ENCODE assay signal across 12 cellular contexts in genomic region chr2:108492364-108492763, GRCh38. TPM values are rescaled to one million over a fixed set of nuclear protein-coding genes. Genes with fewer than 3 reads are reported as not detected.
DNase-seq lines count a peak whose midpoint lies in the region; ATAC-seq, FAIRE-seq and TF ChIP-seq lines count a peak whose summit lies in the region.
"Had no signal": no experiment of that assay in that cellular context is flagged by ENCODE, and none has a peak within 500 bp of the region (broad histone marks: within the 10 kb centered on the region; RNA-seq: fewer than 3 reads in every experiment).

No MANE protein-coding gene starts in this region.

- no peaks in the 10 kb centered on the region for H3K9me1 ChIP-seq in K562 (ENCODE audit: control insufficient read depth, insufficient read depth, low read length)

- whole genome bisulfite sequencing in K562 (ENCODE audit: insufficient coverage, low coverage, missing lambda C conversion rate): 88% methylated on average over 4 of the region's 4 CpGs

- H3K27ac ChIP-seq in A673 (ENCODE audit: low read depth, low read length, poor library complexity, severe bottlenecking) (no peak overlapping the region), K562 (ENCODE audit: extremely low read depth, low read depth, low read length) (no peak overlapping the region)

- no peak overlapping the region for H3K4me2 ChIP-seq in K562 (ENCODE audit: insufficient read depth, low read length)

- H3K4me3 ChIP-seq in A673 (ENCODE audit: low read depth, low read length, poor library complexity, severe bottlenecking) (no peak overlapping the region), K562 (no peak overlapping the region)

- H3K9me3 ChIP-seq in A673 (ENCODE audit: low read depth, low read length, poor library complexity, severe bottlenecking) (no peaks in the 10 kb centered on the region), K562 (replicated peaks; ENCODE audit: control insufficient read depth, insufficient read depth, low read depth, low read length) (no peaks in the 10 kb centered on the region)

- no peak for ATAC-seq in K562
- no peak for ATAC-seq in activated CD4-positive, CD25-positive, alpha-beta regulatory T cell treated with anti-CD3 and anti-CD28 coated beads, Interleukin-2, amount 50 U/mL, for 24 hours
- ATAC-seq: stimulated activated naive CD8-positive, alpha-beta T cell treated with anti-CD3 and anti-CD28 coated beads, Interleukin-15, amount 100 ng/mL, for 72 hours had no signal

- TF ChIP-seq RAD21 in K562 (CRISPR knock-in tag; conservative IDR thresholded peaks at IDR 0.05 in 1 of 2, IDR thresholded peaks at IDR 0.05 in 1 of 2): no peak

- peaks cover 5% of the 10 kb centered on the region for H3K36me3 ChIP-seq in A673 (ENCODE audit: insufficient read depth, low read length, poor library complexity, severe bottlenecking)
- peaks cover 47% of the 10 kb centered on the region for H3K36me3 ChIP-seq in K562 (ENCODE audit: control insufficient read depth, insufficient read depth, low read length)

- H2AFZ ChIP-seq in K562 (ENCODE audit: low read depth, low read length): no peak overlapping the region

- FAIRE-seq in K562 (lab: Jason Lieb, UNC): no peak

- intact Hi-C loops in A673 (cut with micrococcal nuclease; ENCODE audit: unreplicated experiment) (no loop called here), K562 (cut with micrococcal nuclease) (no loop called here)

- H3K9ac ChIP-seq in K562 (ENCODE audit: insufficient read depth in 1 of 2, low read depth in 2 of 2, low read length in 2 of 2): no peak overlapping the region

- no peaks in the 10 kb centered on the region for H3K79me2 ChIP-seq in K562 (ENCODE audit: control insufficient read depth, insufficient read depth, low read length)

- DNase-seq in A673 (ENCODE audit: low spot score): peak; percentile 30
- peak; percentile 31 for DNase-seq in HS-27A (ENCODE audit: low read depth)
- no peak for DNase-seq in K562 (ENCODE audit: extremely low read depth in 1 of 4, low spot score in 3 of 4)
- DNase-seq in kidney glomerular epithelial cell (lab: John Stamatoyannopoulos, UW): peak; percentile 32
- no peak for DNase-seq in stimulated activated CD4-positive, alpha-beta T cell treated with anti-CD3 and anti-CD28 coated beads, Interleukin-1b, Interleukin-23, amount 100 ng/mL, for 48 hours
- DNase-seq in NCI-H1048 (lab: John Stamatoyannopoulos, UW): no peak
- DNase-seq in central memory CD4-positive, alpha-beta T cell: no peak
- DNase-seq: midbrain; MM.1S; stimulated activated CD4-positive, alpha-beta T cell treated with anti-CD3 and anti-CD28 coated beads, Interleukin-15, amount 100 ng/mL, for 24 hours; stimulated activated naive CD8-positive, alpha-beta T cell treated with anti-CD3 and anti-CD28 coated beads, Interleukin-15, amount 100 ng/mL, for 72 hours had no signal

- no peak for TF ChIP-seq EP300 in K562 (IDR thresholded peaks at IDR 0.05; ENCODE audit: low read length)

- no peaks in the 10 kb centered on the region for H3K27me3 ChIP-seq in A673 (replicated peaks; ENCODE audit: insufficient read depth, low read depth, low read length, poor library complexity)
- H3K27me3 ChIP-seq in K562 (ENCODE audit: control insufficient read depth in 2 of 2, insufficient read depth in 2 of 2, low read length in 2 of 2): no peaks in the 10 kb centered on the region

- in situ Hi-C loops in K562 (cut with MboI): no loop called here

- H3K4me1 ChIP-seq in A673 (ENCODE audit: insufficient read depth, low read length, poor library complexity, severe bottlenecking) (peaks cover 4% of the 10 kb centered on the region), K562 (replicated peaks in 1 of 2; ENCODE audit: control insufficient read depth in 2 of 2, insufficient read depth in 2 of 2, low read length in 2 of 2) (no peaks in the 10 kb centered on the region)

- no peak for TF ChIP-seq POLR2A in K562 (conservative IDR thresholded peaks at IDR 0.05)

- CTCF ChIA-PET in A673 (lab: Charles Lee) (no interaction called here), K562 (lab: Yijun Ruan, JAX; ENCODE audit: low intra/inter-chr PET ratio) (no interaction called here)

- TF ChIP-seq CTCF in A673 (conservative IDR thresholded peaks at IDR 0.05; ENCODE audit: low read depth, low read length) (no peak), K562 (IDR thresholded peaks at IDR 0.05 in 2 of 3, conservative IDR thresholded peaks at IDR 0.05 in 1 of 3; ENCODE audit: insufficient read depth in 2 of 3, low read depth in 1 of 3, low read length in 3 of 3) (no peak)

- BruUV-seq in A673 (replicated peaks; lab: Mats Ljungman, UMichigan) (no TSS peak), K562 (replicated peaks; lab: Mats Ljungman, UMichigan) (no TSS peak)

- H4K20me1 ChIP-seq in K562 (replicated peaks; ENCODE audit: control insufficient read depth, insufficient read depth, low read length): no peaks in the 10 kb centered on the region

- POLR2A ChIA-PET in A673 (lab: Charles Lee; ENCODE audit: low non-redundant PET) (interaction anchor here (0.5 kb wide), 1 partner anchor 131 kb away, joined by 3 read pairs; no protein-coding TSS in a partner anchor), K562 (lab: Yijun Ruan, JAX) (no interaction called here)

TF ChIP-seq in K562, 482 proteins besides CTCF, POLR2A, EP300 and RAD21 (continues in another document):
- 0 out of 2 replicates have a peak, but pooled peaks have one; percentile 25 for TF ChIP-seq CEBPB (tag; IDR thresholded peaks at IDR 0.05)
- TF ChIP-seq MTA3 (IDR thresholded peaks at IDR 0.05; ENCODE audit: borderline replicate concordance): no peak
- TF ChIP-seq SAP30 (IDR thresholded peaks at IDR 0.05; ENCODE audit: borderline replicate concordance, insufficient read depth, low read depth, low read length, poor library complexity, severe bottlenecking): no peak
- TF ChIP-seq POLR3A (IDR thresholded peaks at IDR 0.05; ENCODE audit: borderline replicate concordance, extremely low read depth, insufficient read depth, insufficient read length): no peak
- TF ChIP-seq GTF2E2 (tag; IDR thresholded peaks at IDR 0.05): no peak
- peak; percentile 85 for TF ChIP-seq ZNF316 (IDR thresholded peaks at IDR 0.05)
- TF ChIP-seq C11orf30 (IDR thresholded peaks at IDR 0.05; ENCODE audit: low read depth): peak; percentile 72

RNA-seq across cellular contexts. Expression of gene LIMS1, which starts 41.9 kb away (rescaled TPM):
- total RNA-seq in A673 (2021): 42.9 and 43.9 TPM in 2 replicates
- 55.2 and 62.7 TPM in 2 replicates for total RNA-seq in K562 (2011; cell fraction: chromatin; rRNA removed; ENCODE audit: low replicate concordance)
- 33.2 and 44.6 TPM in 2 replicates for total RNA-seq in K562 (2011; cell fraction: nucleolus; rRNA removed)
- total RNA-seq in K562 (2011; cell fraction: nucleoplasm; rRNA removed): 63.0 and 105 TPM in 2 replicates
- 104 and 112 TPM in 2 replicates for total RNA-seq in K562 (2014; rRNA removed)
- total RNA-seq in K562 (2014; rRNA removed; fragmentation: Illumina TruSeq; extraction: Trizol): 77.7 and 84.8 TPM in 2 replicates
- 53.2 and 57.7 TPM in 2 replicates for total RNA-seq in K562 (2015; rRNA removed; fragmentation: Illumina TruSeq; extraction: Trizol)
- 86.8 and 101 TPM in 2 replicates for total RNA-seq in K562 (2021)
- polyA plus RNA-seq in K562 (2011; rRNA removed): 94.6 and 134 TPM in 2 replicates
- 104 and 114 TPM in 2 replicates for polyA plus RNA-seq in K562 (2011; cell fraction: cytosol; rRNA removed)
- polyA plus RNA-seq in K562 (2011; cell fraction: nucleus; rRNA removed): 21.4 and 26.6 TPM in 2 replicates
- polyA plus RNA-seq in K562 (2012): 76.8 and 98.5 TPM in 2 replicates
- polyA plus RNA-seq in K562 (2014; fragmentation: Illumina TruSeq; extraction: Trizol): 87.3 and 98.5 TPM in 2 replicates
- polyA plus RNA-seq in K562 (2014; fragmentation: Nextera tagmentation; extraction: Ambion mirVana): 10 to 100 TPM; 52.8 to 81.0 TPM
- 59.6 and 66.6 TPM in 2 replicates for polyA plus RNA-seq in K562 (2014; rRNA removed)
- polyA minus RNA-seq in K562 (2011; rRNA and poly(A)+ RNA removed): 181 and 244 TPM in 2 replicates
- polyA minus RNA-seq in K562 (2011; cell fraction: cytosol; rRNA and poly(A)+ RNA removed): 71.3 and 74.7 TPM in 2 replicates
- 20.7 and 31.4 TPM in 2 replicates for polyA minus RNA-seq in K562 (2011; cell fraction: nucleus; rRNA and poly(A)+ RNA removed)

RNA-seq across cellular contexts. Expression of gene GCC2, which starts 43.4 kb away (rescaled TPM):
- 25.4 and 27.2 TPM in 2 replicates for total RNA-seq in A673 (2021)
- 21.1 and 144 TPM in 2 replicates for total RNA-seq in K562 (2011; cell fraction: chromatin; rRNA removed; ENCODE audit: low replicate concordance)
- total RNA-seq in K562 (2011; cell fraction: nucleolus; rRNA removed): 11.8 and 15.8 TPM in 2 replicates
- total RNA-seq in K562 (2011; cell fraction: nucleoplasm; rRNA removed): 42.5 and 74.7 TPM in 2 replicates
- 11.0 and 15.5 TPM in 2 replicates for total RNA-seq in K562 (2014; rRNA removed)
- 35.7 and 46.1 TPM in 2 replicates for total RNA-seq in K562 (2014; rRNA removed; fragmentation: Illumina TruSeq; extraction: Trizol)
- total RNA-seq in K562 (2015; rRNA removed; fragmentation: Illumina TruSeq; extraction: Trizol): 20.1 and 24.4 TPM in 2 replicates
- 23.5 and 26.4 TPM in 2 replicates for total RNA-seq in K562 (2021)
- polyA plus RNA-seq in K562 (2011; rRNA removed): 16.0 and 19.9 TPM in 2 replicates
- 1.7 and 5.0 TPM in 2 replicates for polyA plus RNA-seq in K562 (2011; cell fraction: cytosol; rRNA removed)
- polyA plus RNA-seq in K562 (2011; cell fraction: nucleus; rRNA removed): 11.7 and 14.6 TPM in 2 replicates
- polyA plus RNA-seq in K562 (2012): 14.8 and 22.7 TPM in 2 replicates
- 23.6 and 29.5 TPM in 2 replicates for polyA plus RNA-seq in K562 (2014; fragmentation: Illumina TruSeq; extraction: Trizol)
- polyA plus RNA-seq in K562 (2014; fragmentation: Nextera tagmentation; extraction: Ambion mirVana): 10 to 100 TPM; 11.4 to 19.5 TPM
- polyA plus RNA-seq in K562 (2014; rRNA removed): 11.7 and 19.3 TPM in 2 replicates
- 31.6 and 46.0 TPM in 2 replicates for polyA minus RNA-seq in K562 (2011; rRNA and poly(A)+ RNA removed)
- polyA minus RNA-seq in K562 (2011; cell fraction: cytosol; rRNA and poly(A)+ RNA removed): 10.2 and 11.3 TPM in 2 replicates
- 23.0 and 38.0 TPM in 2 replicates for polyA minus RNA-seq in K562 (2011; cell fraction: nucleus; rRNA and poly(A)+ RNA removed)

Comparison
In these comparisons a context has a peak if more than half of its experiments do, and no peak if none do; other contexts are left out.
1. DNase-seq: peak in A673 (single experiment), HS-27A (single experiment) and kidney glomerular epithelial cell (single experiment); none in K562 (0 of 4), stimulated activated CD4-positive, alpha-beta T cell treated with anti-CD3 and anti-CD28 coated beads, Interleukin-1b, Interleukin-23, amount 100 ng/mL, for 48 hours (single experiment), NCI-H1048 (single experiment) and central memory CD4-positive, alpha-beta T cell (single experiment).